ENCODE assay signal across 26 cellular contexts in genomic region chr3:190594171-190594570, GRCh38.
"Had no signal": no experiment of that assay in that cellular context is flagged by ENCODE, and none has a peak within 500 bp of the region (broad histone marks: within the 10 kb centered on the region; RNA-seq: fewer than 3 reads in every experiment).

No MANE protein-coding gene starts in this region.

- H3K9me3 Mint-ChIP-seq: activated T-cell treated with anti-CD3 and anti-CD28 coated beads, Interleukin-2, amount 50 U/mL, for 72 hours; stimulated activated effector memory CD8-positive, alpha-beta T cell treated with anti-CD3 and anti-CD28 coated beads, Interleukin-12 subunit alpha, Interleukin-12 subunit beta, amount 100 ng/mL, for 72 hours had no signal

- ATAC-seq: gastroesophageal sphincter; left cardiac atrium; left ventricle myocardium superior; sciatic nerve; stimulated activated effector memory CD8-positive, alpha-beta T cell treated with anti-CD3 and anti-CD28 coated beads, Interleukin-12 subunit alpha, Interleukin-12 subunit beta, amount 100 ng/mL, for 72 hours had no signal

- H3K4me3 Mint-ChIP-seq: activated naive CD8-positive, alpha-beta T cell; stimulated activated effector memory CD8-positive, alpha-beta T cell treated with anti-CD3 and anti-CD28 coated beads, Interleukin-12 subunit alpha, Interleukin-12 subunit beta, amount 100 ng/mL, for 72 hours; stimulated activated naive CD8-positive, alpha-beta T cell treated with anti-CD3 and anti-CD28 coated beads, Interleukin-15, Interleukin-2, amounts not matched to agents 100 ng/mL and 50 ng/mL, for 24 hours had no signal

- H3K27ac Mint-ChIP-seq: activated naive CD8-positive, alpha-beta T cell; stimulated activated effector memory CD8-positive, alpha-beta T cell treated with anti-CD3 and anti-CD28 coated beads, Interleukin-12 subunit alpha, Interleukin-12 subunit beta, amount 100 ng/mL, for 72 hours; stimulated activated naive CD8-positive, alpha-beta T cell treated with anti-CD3 and anti-CD28 coated beads, Interleukin-15, Interleukin-2, amounts not matched to agents 100 ng/mL and 50 ng/mL, for 24 hours had no signal

- DNase-seq: activated CD4-positive, alpha-beta T cell treated with anti-CD3 and anti-CD28 coated beads for 4 hours; activated CD4-positive, alpha-beta T cell treated with anti-CD3 and anti-CD28 coated beads, Interleukin-2, amount 50 U/mL, for 4 hours; activated effector memory CD4-positive, alpha-beta T cell treated with Interleukin-2 at 50 U/mL for 16 hours; activated naive CD4-positive, alpha-beta T cell treated with Interleukin-2 at 50 U/mL for 16 hours; activated T-cell treated with anti-CD3 and anti-CD28 coated beads for 4 hours; activated T-cell treated with anti-CD3 and anti-CD28 coated beads, Interleukin-2, amount 50 U/mL, for 72 hours; anterior cingulate cortex; dorsolateral prefrontal cortex; effector memory CD4-positive, alpha-beta T cell; erythroblast; islet precursor cell; left cardiac atrium; left ventricle myocardium superior; mammary epithelial cell; ovary; retina; stimulated activated CD4-positive, alpha-beta T cell treated with anti-CD3 and anti-CD28 coated beads, Interleukin-4, amount 100 ng/mL, for 24 hours; upper lobe of left lung had no signal

- H3K27me3 Mint-ChIP-seq: activated naive CD8-positive, alpha-beta T cell; stimulated activated naive CD8-positive, alpha-beta T cell treated with anti-CD3 and anti-CD28 coated beads, Interleukin-15, Interleukin-2, amounts not matched to agents 100 ng/mL and 50 ng/mL, for 24 hours had no signal

- H3K9me3 ChIP-seq: gastroesophageal sphincter, ovary, prostate gland, thoracic aorta, upper lobe of left lung, vagina had no signal
